20 cellular contexts compared by ENCODE assay signal in genomic region chr15:58378241-58379085, GRCh38. TPM values are rescaled to one million over a fixed set of nuclear protein-coding genes. Genes with fewer than 3 reads are reported as not detected.
DNase-seq lines count a peak whose midpoint lies in the region; TF ChIP-seq lines count a peak whose summit lies in the region.
"Had no signal": no experiment of that assay in that cellular context is flagged by ENCODE, and none has a peak within 500 bp of the region (broad histone marks: within the 10 kb centered on the region; RNA-seq: fewer than 3 reads in every experiment).

No MANE protein-coding gene starts in this region.

- H3K14ac ChIP-seq in mesenchymal stem cell (ENCODE audit: low read length in 2 of 2), result no peak overlapping the region

- H3K4me2 ChIP-seq in mesenchymal stem cell (ENCODE audit: low read length, poor library complexity, severe bottlenecking), result peak overlapping the region; percentile 52

- H2BK120ac ChIP-seq in mesenchymal stem cell (ENCODE audit: low read depth, low read length), result no peak overlapping the region

- H3K4ac ChIP-seq in mesenchymal stem cell (ENCODE audit: low read depth in 1 of 2, low read length in 2 of 2), result no peak overlapping the region

- H3K4me3 ChIP-seq in choroid plexus epithelial cell (ENCODE audit: low read depth, low read length) (no peak overlapping the region), mesenchymal stem cell (ENCODE audit: insufficient read depth in 1 of 2, low read depth in 1 of 2, low read length in 2 of 2) (no peak overlapping the region)
- H3K4me3 ChIP-seq: prostate gland, SJCRH30 had no signal

- peak overlapping the region; percentile 36 for H3K9ac ChIP-seq in mesenchymal stem cell (ENCODE audit: low read length)

- no peak overlapping the region for H4K91ac ChIP-seq in mesenchymal stem cell (ENCODE audit: low read length)

- no peak for TF ChIP-seq CTCF in choroid plexus epithelial cell (conservative IDR thresholded peaks at IDR 0.05; ENCODE audit: low read depth, low read length)

- no peak overlapping the region for H2AK5ac ChIP-seq in mesenchymal stem cell (ENCODE audit: low read length, severe bottlenecking)

- no peak overlapping the region for H4K8ac ChIP-seq in mesenchymal stem cell (ENCODE audit: low read length)

- no peak overlapping the region for H3K23ac ChIP-seq in mesenchymal stem cell (ENCODE audit: low read length in 2 of 2)

- peak; percentile 34 for DNase-seq in AG08395 (ENCODE audit: low spot score)
- DNase-seq in LHCN-M2 (ENCODE audit: low read depth), result peak; percentile 38
- DNase-seq in choroid plexus epithelial cell (ENCODE audit: low read depth), result peak; percentile 61
- peak; percentile 52 for DNase-seq in mesenchymal stem cell
- no peak for DNase-seq in NCI-H1092 (lab: John Stamatoyannopoulos, UW)
- DNase-seq in activated CD4-positive, CD25-positive, alpha-beta regulatory T cell (lab: John Stamatoyannopoulos, UW), result no peak
- DNase-seq in NCI-H146 (lab: John Stamatoyannopoulos, UW), result no peak
- no peak for DNase-seq in activated CD4-positive, alpha-beta T cell treated with anti-CD3 and anti-CD28 coated beads for 1 hour
- DNase-seq: activated CD8-positive, alpha-beta memory T cell treated with anti-CD3 and anti-CD28 coated beads, Interleukin-2, amount 50 U/mL, for 48 hours; activated naive CD4-positive, alpha-beta T cell; effector CD4-positive, alpha-beta T cell; foreskin melanocyte; GF-D8; naive B cell; NCI-H187; NCI-H446; SJCRH30 had no signal

- H2BK12ac ChIP-seq in mesenchymal stem cell (ENCODE audit: low read length in 2 of 2), result no peak overlapping the region

- H3K27me3 ChIP-seq in mesenchymal stem cell (ENCODE audit: control insufficient read depth in 1 of 2, insufficient read depth in 1 of 2, low read length in 2 of 2), result no peaks in the 10 kb centered on the region
- H3K27me3 ChIP-seq: SJCRH30 had no signal

- H3K79me1 ChIP-seq in mesenchymal stem cell (replicated peaks; ENCODE audit: low read length, poor library complexity, severe bottlenecking), result no peaks in the 10 kb centered on the region

- WGBS in mesenchymal stem cell, result 80% methylated on average over 6 of the region's 6 CpGs

- no peak overlapping the region for H2BK15ac ChIP-seq in mesenchymal stem cell (ENCODE audit: low read depth, poor library complexity, severe bottlenecking)

- peaks cover 7% of the 10 kb centered on the region for H3K9me3 ChIP-seq in mesenchymal stem cell (ENCODE audit: control insufficient read depth, low read length)
- H3K9me3 ChIP-seq: prostate gland had no signal

- H3K27ac ChIP-seq in mesenchymal stem cell (ENCODE audit: low read length, poor library complexity, severe bottlenecking), result peak overlapping the region; percentile 69
- H3K27ac ChIP-seq: prostate gland, SJCRH30 had no signal

- no peak overlapping the region for H2BK5ac ChIP-seq in mesenchymal stem cell (ENCODE audit: low read depth, low read length, poor library complexity, severe bottlenecking)

- no peak overlapping the region for H3K18ac ChIP-seq in mesenchymal stem cell (ENCODE audit: low read depth in 1 of 2, low read length in 2 of 2)

- H3K36me3 ChIP-seq in mesenchymal stem cell (ENCODE audit: control insufficient read depth in 1 of 2, insufficient read depth in 2 of 2, low read depth in 1 of 2, low read length in 2 of 2), result no peaks in the 10 kb centered on the region
- H3K36me3 ChIP-seq: prostate gland, SJCRH30 had no signal

- H2AFZ ChIP-seq in mesenchymal stem cell (ENCODE audit: low read depth, low read length), result no peak overlapping the region

- H3K4me1 ChIP-seq in mesenchymal stem cell (ENCODE audit: control insufficient read depth, insufficient read depth, low read depth, low read length), result peaks cover 4% of the 10 kb centered on the region
- H3K4me1 ChIP-seq: prostate gland, SJCRH30 had no signal

RNA-seq across cellular contexts. Expression of gene LIPC, which starts 53.3 kb away (rescaled TPM):
- 0.40 and 1.3 TPM in 2 replicates for total RNA-seq in LHCN-M2 (2014; rRNA removed)
- 1.00 TPM for polyA plus RNA-seq in LHCN-M2 (2012)
- not detected for polyA plus RNA-seq in mesenchymal stem cell (2013, experiment 1 of 2)
- not detected for polyA plus RNA-seq in mesenchymal stem cell (2013, experiment 2 of 2)
- total RNA-seq: H1, HT-29 had no signal
- polyA plus RNA-seq: H1 had no signal

Comparison
In these comparisons a context has a peak if more than half of its experiments do, and no peak if none do; other contexts are left out.
1. DNase-seq: peak in AG08395 (single experiment), LHCN-M2 (single experiment), choroid plexus epithelial cell (single experiment) and mesenchymal stem cell (single experiment); none in NCI-H1092 (single experiment), activated CD4-positive, CD25-positive, alpha-beta regulatory T cell (0 of 4), NCI-H146 (single experiment) and activated CD4-positive, alpha-beta T cell treated with anti-CD3 and anti-CD28 coated beads for 1 hour (single experiment).